Comparison of ENCODE assay signal across 18 cellular contexts in the genomic region with DNA sequence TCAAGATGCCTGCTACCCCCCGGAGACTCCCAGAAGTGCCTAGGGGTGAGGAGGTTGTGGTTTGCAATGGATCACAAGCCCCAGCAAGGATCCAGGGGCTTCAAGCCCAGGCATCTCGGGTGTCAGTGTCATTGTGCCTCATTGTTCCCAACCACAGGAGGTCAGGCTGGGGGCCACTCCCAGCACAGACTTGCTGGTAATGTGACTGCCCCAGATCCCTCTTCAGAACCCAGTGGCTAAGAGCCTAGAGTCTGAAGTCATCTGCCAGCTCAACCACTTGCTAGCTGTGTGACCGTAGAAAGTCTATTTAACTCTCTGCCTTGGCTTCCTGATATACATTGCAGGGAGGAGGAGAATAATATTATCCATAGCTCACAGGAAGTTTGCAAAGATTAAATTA. TPM values are rescaled to one million over a fixed set of nuclear protein-coding genes. Genes with fewer than 3 reads are reported as not detected.
DNase-seq lines count a peak whose midpoint lies in the region; ATAC-seq and TF ChIP-seq lines count a peak whose summit lies in the region.
"Had no signal": no experiment of that assay in that cellular context is flagged by ENCODE, and none has a peak within 500 bp of the region (broad histone marks: within the 10 kb centered on the region; RNA-seq: fewer than 3 reads in every experiment).

No MANE protein-coding gene starts in this region.

- peak; percentile 38 for DNase-seq in EH (ENCODE audit: low read depth)
- peak; percentile 32 for DNase-seq in HT1080 (ENCODE audit: low read depth)
- peak; percentile 72 for DNase-seq in endodermal cell
- no peak for DNase-seq in sigmoid colon
- DNase-seq in activated naive CD4-positive, alpha-beta T cell treated with Interleukin-2 at 50 U/mL for 16 hours, result no peak
- no peak for DNase-seq in OCI-M2 (lab: John Stamatoyannopoulos, UW; ENCODE audit: unreplicated experiment)
- DNase-seq: activated CD4-positive, CD25-positive, alpha-beta regulatory T cell treated with anti-CD3 and anti-CD28 coated beads, Interleukin-2, amount 50 U/mL, for 72 hours; DND-41; dorsolateral prefrontal cortex; foreskin fibroblast; NCI-H226; OCI-M1; T-helper 1 cell had no signal

- H3K36me3 ChIP-seq in endodermal cell (ENCODE audit: control insufficient read depth, insufficient read depth, low read length) (no peaks in the 10 kb centered on the region), sigmoid colon (no peaks in the 10 kb centered on the region)
- H3K36me3 ChIP-seq: HAP-1 had no signal

- peaks cover 7% of the 10 kb centered on the region for H3K4me1 ChIP-seq in endodermal cell (ENCODE audit: control insufficient read depth, insufficient read depth, low read length)
- peaks cover 0 to 68% (median 55%) of the 10 kb centered on the region in 4 donors for H3K4me1 ChIP-seq in sigmoid colon

- H3K27ac ChIP-seq in endodermal cell (ENCODE audit: low read depth, low read length) (no peak overlapping the region), sigmoid colon (peak overlapping the region; percentile 85 to 93 (median 89))

- H3K36me3 Mint-ChIP-seq in endodermal cell (ENCODE audit: low read depth), result no peaks in the 10 kb centered on the region
- H3K36me3 Mint-ChIP-seq: CD14-positive monocyte had no signal

- TF ChIP-seq CTCF in endodermal cell (conservative IDR thresholded peaks at IDR 0.05) (no peak), sigmoid colon (IDR thresholded peaks at IDR 0.05) (no peak)

- H3K27me3 Mint-ChIP-seq in endodermal cell (ENCODE audit: insufficient read depth), result no peaks in the 10 kb centered on the region

- H3K4me3 ChIP-seq in endodermal cell (ENCODE audit: low read length) (no peak overlapping the region), sigmoid colon (no peak overlapping the region)
- H3K4me3 ChIP-seq: dorsolateral prefrontal cortex, HAP-1 had no signal

- intact Hi-C loops in sigmoid colon (cut with DNase I), result loop anchor here (10.0 kb wide), 1 partner anchor 919 kb away; no protein-coding TSS in a partner anchor

- peaks cover 9% of the 10 kb centered on the region for H3K4me1 Mint-ChIP-seq in endodermal cell
- H3K4me1 Mint-ChIP-seq: CD14-positive monocyte had no signal

- no peak for TF ChIP-seq EP300 in sigmoid colon (IDR thresholded peaks at IDR 0.05)

- H3K27me3 ChIP-seq in endodermal cell (ENCODE audit: control insufficient read depth, insufficient read depth, low read length, poor library complexity, severe bottlenecking), result no peaks in the 10 kb centered on the region
- H3K27me3 ChIP-seq in sigmoid colon, result no peaks in the 10 kb centered on the region
- H3K27me3 ChIP-seq: dorsolateral prefrontal cortex had no signal

- no peak overlapping the region for H3K4me3 Mint-ChIP-seq in endodermal cell
- H3K4me3 Mint-ChIP-seq: CD14-positive monocyte had no signal

- no peaks in the 10 kb centered on the region for H3K9me3 Mint-ChIP-seq in endodermal cell
- H3K9me3 Mint-ChIP-seq: CD14-positive monocyte had no signal

- H3K9me3 ChIP-seq in endodermal cell (ENCODE audit: control insufficient read depth, low read length) (no peaks in the 10 kb centered on the region), sigmoid colon (no peaks in the 10 kb centered on the region)
- H3K9me3 ChIP-seq: HAP-1 had no signal

- 68 to 82% methylated on average over 3 of the region's 3 CpGs for WGBS in endodermal cell (ENCODE audit: insufficient coverage in 1 of 2, insufficient read length in 1 of 2), 2 experiments
- 87 to 88% methylated on average over 3 of the region's 3 CpGs for WGBS in sigmoid colon, 2 donors

- no peak for TF ChIP-seq POLR2A in sigmoid colon (IDR thresholded peaks at IDR 0.05)

- ATAC-seq in GM21786 (IDR thresholded peaks at IDR 0.05; ENCODE audit: unreplicated experiment) (no peak), HG02588 (IDR thresholded peaks at IDR 0.05; ENCODE audit: unreplicated experiment) (no peak)

- no peak overlapping the region for H3K27ac Mint-ChIP-seq in endodermal cell
- H3K27ac Mint-ChIP-seq: CD14-positive monocyte, progenitor cell of endocrine pancreas had no signal

- no peak overlapping the region for H3K9ac ChIP-seq in endodermal cell (ENCODE audit: extremely low read depth, low read length, poor library complexity, severe bottlenecking)

RNA-seq across cellular contexts. Expression of gene ASB2, which starts 7.7 kb away (rescaled TPM):
- total RNA-seq in HT1080 (2014; rRNA removed; shearing (Covaris generic)), result not detected in 2 replicates
- 0.11 TPM in 1 of 2 replicates, not detected in the other for polyA plus RNA-seq in HT1080 (2015; cell fraction: cytosol; rRNA removed)
- polyA plus RNA-seq in HT1080 (2015; cell fraction: nucleus; rRNA removed), result 0.10 TPM in 1 of 2 replicates, not detected in the other
- total RNA-seq in endodermal cell, result under 1 TPM in 1 of 2 donors, not detected in 1; 0.11 TPM
- polyA plus RNA-seq in endodermal cell (2013, experiment 1 of 2), result 0.75 TPM
- 0.58 TPM for polyA plus RNA-seq in endodermal cell (2013, experiment 2 of 2)
- total RNA-seq in sigmoid colon, result 100 to 1,000 TPM; 117 to 178 (median 139) TPM
- 1 to 10 TPM; 1.2 to 10.0 (median 4.2) TPM for polyA plus RNA-seq in sigmoid colon
- total RNA-seq: progenitor cell of endocrine pancreas had no signal

RNA-seq across cellular contexts. Expression of gene CCDC197, which starts 13.0 kb away (rescaled TPM):
- not detected in 2 replicates for total RNA-seq in HT1080 (2014; rRNA removed; shearing (Covaris generic))
- polyA plus RNA-seq in HT1080 (2015; cell fraction: cytosol; rRNA removed), result not detected in 2 replicates
- not detected in 2 replicates for polyA plus RNA-seq in HT1080 (2015; cell fraction: nucleus; rRNA removed)
- total RNA-seq in endodermal cell (not detected), sigmoid colon (not detected)
- polyA plus RNA-seq in endodermal cell (2013, experiment 1 of 2), result not detected
- polyA plus RNA-seq in endodermal cell (2013, experiment 2 of 2), result not detected
- polyA plus RNA-seq in sigmoid colon, result not detected
- total RNA-seq: progenitor cell of endocrine pancreas had no signal
- polyA plus RNA-seq: CD14-positive monocyte had no signal

RNA-seq across cellular contexts. Expression of gene OTUB2, which starts 42.1 kb away (rescaled TPM):
- 2.8 TPM in 2 replicates for total RNA-seq in HT1080 (2014; rRNA removed; shearing (Covaris generic))
- 3.5 and 5.6 TPM in 2 replicates for polyA plus RNA-seq in HT1080 (2015; cell fraction: cytosol; rRNA removed)
- polyA plus RNA-seq in HT1080 (2015; cell fraction: nucleus; rRNA removed), result 3.9 and 4.1 TPM in 2 replicates
- total RNA-seq in endodermal cell (1 to 10 TPM; 6.3 to 6.7 TPM), sigmoid colon (under 1 TPM; 0.14 to 0.71 (median 0.52) TPM)
- polyA plus RNA-seq in endodermal cell (2013, experiment 1 of 2), result 6.3 TPM
- 5.1 TPM for polyA plus RNA-seq in endodermal cell (2013, experiment 2 of 2)
- 1 to 10 TPM in 2 of 3 donors, under 1 TPM in 1; 0.60 to 2.3 (median 2.0) TPM for polyA plus RNA-seq in sigmoid colon

RNA-seq across cellular contexts. Expression of gene FAM181A, which starts 56.9 kb away (rescaled TPM):
- total RNA-seq in HT1080 (2014; rRNA removed; shearing (Covaris generic)), result not detected in 2 replicates
- polyA plus RNA-seq in HT1080 (2015; cell fraction: cytosol; rRNA removed), result not detected in 2 replicates
- polyA plus RNA-seq in HT1080 (2015; cell fraction: nucleus; rRNA removed), result not detected in 2 replicates
- not detected for total RNA-seq in endodermal cell
- polyA plus RNA-seq in endodermal cell (2013, experiment 1 of 2), result 13.0 TPM
- 11.0 TPM for polyA plus RNA-seq in endodermal cell (2013, experiment 2 of 2)
- total RNA-seq in sigmoid colon, result not detected
- polyA plus RNA-seq in sigmoid colon, result not detected
- total RNA-seq: progenitor cell of endocrine pancreas had no signal
- polyA plus RNA-seq: CD14-positive monocyte had no signal

Comparison
In these comparisons a context has a peak if more than half of its experiments do, and no peak if none do; other contexts are left out.
1. DNase-seq: peak in EH (single experiment), HT1080 (single experiment) and endodermal cell (single experiment); none in sigmoid colon (single experiment), activated naive CD4-positive, alpha-beta T cell treated with Interleukin-2 at 50 U/mL for 16 hours (single experiment) and OCI-M2 (single experiment).
2. RNA of gene ASB2, which starts 7.7 kb away (total RNA-seq): 117 to 178 TPM in sigmoid colon; 0.11 TPM in endodermal cell and not detected in HT1080; every median in the first group is over 100 times any median in the second.